In the genomic region with DNA sequence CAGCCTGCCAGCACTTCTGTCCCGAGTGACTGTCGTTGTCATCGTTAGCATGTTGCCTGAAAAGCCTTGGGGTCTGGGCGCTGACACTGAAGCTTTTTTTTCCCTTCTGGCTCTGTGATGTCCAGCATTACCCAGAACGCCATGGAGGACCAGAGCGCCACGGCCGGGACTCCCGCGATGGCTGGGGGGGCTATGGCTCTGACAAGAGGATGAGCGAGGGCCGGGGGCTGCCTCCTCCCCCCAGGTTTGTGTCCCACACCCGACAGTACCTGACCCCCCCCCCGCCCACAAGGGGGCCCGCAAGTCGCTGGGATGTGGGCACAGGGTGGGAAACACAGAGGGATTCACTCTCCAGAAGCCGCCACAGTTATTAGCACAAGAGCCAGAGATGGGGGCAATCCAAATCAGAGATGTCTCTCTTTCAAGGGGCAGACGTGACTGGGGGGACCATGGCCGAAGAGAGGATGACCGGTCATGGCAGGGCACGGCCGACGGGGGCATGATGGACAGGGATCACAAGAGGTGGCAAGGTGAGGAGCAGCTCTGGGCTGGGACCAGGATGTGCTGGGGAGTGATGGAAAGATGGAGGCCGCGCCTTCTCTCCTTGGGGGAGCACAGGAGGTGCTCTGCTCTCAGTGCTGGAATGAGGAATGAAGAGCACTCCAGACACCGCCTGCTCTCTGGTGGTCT, we compare ENCODE assay signal across 21 cellular contexts. TPM values are rescaled to one million over a fixed set of nuclear protein-coding genes. Genes with fewer than 3 reads are reported as not detected.
DNase-seq lines count a peak whose midpoint lies in the region; ATAC-seq, FAIRE-seq and TF ChIP-seq lines count a peak whose summit lies in the region.
"Had no signal": no experiment of that assay in that cellular context is flagged by ENCODE, and none has a peak within 500 bp of the region (broad histone marks: within the 10 kb centered on the region; RNA-seq: fewer than 3 reads in every experiment).

No MANE protein-coding gene starts in this region.

- no peaks in the 10 kb centered on the region for H3K9me3 Mint-ChIP-seq in activated T-cell treated with anti-CD3 and anti-CD28 coated beads, Interleukin-2, amount 50 U/mL, for 24 hours
- H3K9me3 Mint-ChIP-seq: brain, IgD-negative memory B cell had no signal

- no peak overlapping the region for H4K8ac ChIP-seq in trophoblast cell (ENCODE audit: low read depth, low read length)

- H2BK5ac ChIP-seq in trophoblast cell (ENCODE audit: low read depth, low read length, poor library complexity) = no peak overlapping the region

- H3K4me1 ChIP-seq in NT2/D1 (ENCODE audit: insufficient read depth, insufficient read length) (peaks cover 15% of the 10 kb centered on the region), kidney (ENCODE audit: control insufficient read depth in 1 of 2, insufficient read depth in 1 of 2, low read depth in 1 of 2, low read length in 2 of 2) (peaks cover 6% of the 10 kb centered on the region in 2 donors), trophoblast cell (ENCODE audit: control insufficient read depth in 1 of 2, insufficient read depth in 2 of 2, low read length in 2 of 2) (peaks cover 10 to 11% of the 10 kb centered on the region in 2 experiments)
- H3K4me1 ChIP-seq: SJSA1, tibial artery had no signal

- H3K9me3 ChIP-seq in NT2/D1 (ENCODE audit: insufficient read depth, low read length) (no peaks in the 10 kb centered on the region), kidney (ENCODE audit: control insufficient read depth in 1 of 2, low read length in 2 of 2) (no peaks in the 10 kb centered on the region), trophoblast cell (ENCODE audit: insufficient read depth, low read depth, low read length) (no peaks in the 10 kb centered on the region)
- H3K9me3 ChIP-seq: SJSA1, tibial artery had no signal

- H2AFZ ChIP-seq in trophoblast cell (ENCODE audit: insufficient read depth, low read length, poor library complexity) = no peak overlapping the region
- H2AFZ ChIP-seq: GM23248 had no signal

- no peak overlapping the region for H3K4ac ChIP-seq in trophoblast cell (ENCODE audit: low read depth, low read length)

- TF ChIP-seq POLR2A in GM12892 (IDR thresholded peaks at IDR 0.05; ENCODE audit: low read depth, low read length) = no peak

- H3K27ac Mint-ChIP-seq in activated T-cell treated with anti-CD3 and anti-CD28 coated beads, Interleukin-2, amount 50 U/mL, for 24 hours = peak overlapping the region; percentile 6

- H4K91ac ChIP-seq in trophoblast cell (ENCODE audit: low read depth, low read length) = no peak overlapping the region

- no peaks in the 10 kb centered on the region for H3K27me3 ChIP-seq in NT2/D1 (ENCODE audit: insufficient read depth, insufficient read length)
- no peaks in the 10 kb centered on the region for H3K27me3 ChIP-seq in trophoblast cell (ENCODE audit: insufficient read depth, low read length)
- H3K27me3 ChIP-seq: SJSA1, tibial artery had no signal

- no peak overlapping the region for H3K4me2 ChIP-seq in trophoblast cell (ENCODE audit: low read length)

- WGBS in trophoblast cell (ENCODE audit: extremely low coverage, insufficient coverage, insufficient read length) = no CpG with 5 or more reads among the region's 26 CpGs

- no peak for DNase-seq in activated T-cell treated with anti-CD3 and anti-CD28 coated beads, Interleukin-2, amount 50 U/mL, for 24 hours
- DNase-seq in activated T-cell treated with anti-CD3 and anti-CD28 coated beads, Interleukin-2, amount 50 U/mL, for 48 hours = no peak
- DNase-seq in NT2/D1 (ENCODE audit: low read depth, low spot score) = no peak
- peak; percentile 68 for DNase-seq in kidney
- no peak for DNase-seq in trophoblast cell
- no peak for DNase-seq in islet precursor cell
- no peak for DNase-seq in GM12892 (ENCODE audit: insufficient read length)
- DNase-seq: 8988T; activated CD4-positive, alpha-beta T cell treated with anti-CD3 and anti-CD28 coated beads for 48 hours; activated CD8-positive, alpha-beta memory T cell treated with anti-CD3 and anti-CD28 coated beads, Interleukin-2, amount 10 ng/mL, durations not matched to agents 7 days and 5 days; AML-193; DND-41; GM23248; NCI-H1417; NCI-H446; stimulated activated naive CD4-positive, alpha-beta T cell treated with Interleukin-2 at 50 U/mL for 16 hours; tibial artery had no signal

- H3K4me1 Mint-ChIP-seq in activated T-cell treated with anti-CD3 and anti-CD28 coated beads, Interleukin-2, amount 50 U/mL, for 24 hours (ENCODE audit: low read depth) = peaks cover 9% of the 10 kb centered on the region
- H3K4me1 Mint-ChIP-seq: brain had no signal

- H3K18ac ChIP-seq in trophoblast cell (ENCODE audit: low read length) = no peak overlapping the region

- no peak overlapping the region for H3K23ac ChIP-seq in trophoblast cell (ENCODE audit: low read length)

- no peaks in the 10 kb centered on the region for H3K79me2 ChIP-seq in trophoblast cell (ENCODE audit: control insufficient read depth, insufficient read depth, low read length, poor library complexity)

- H3K4me3 ChIP-seq in NT2/D1 (ENCODE audit: insufficient read length, low read depth) (no peak overlapping the region), kidney (ENCODE audit: low read length in 2 of 2) (no peak overlapping the region), trophoblast cell (ENCODE audit: low read depth, low read length) (no peak overlapping the region)
- H3K4me3 ChIP-seq: GM23248, SJSA1, tibial artery had no signal

- no peak overlapping the region for H4K12ac ChIP-seq in trophoblast cell (ENCODE audit: low read depth, low read length)

- H3K36me3 ChIP-seq in NT2/D1 (ENCODE audit: insufficient read depth, insufficient read length, low read length) = peaks cover 93% of the 10 kb centered on the region
- peaks cover 48 to 67% of the 10 kb centered on the region in 2 donors for H3K36me3 ChIP-seq in kidney (ENCODE audit: control insufficient read depth in 1 of 2, insufficient read depth in 2 of 2, low read length in 2 of 2)
- H3K36me3 ChIP-seq in trophoblast cell (ENCODE audit: control insufficient read depth in 1 of 2, insufficient read depth in 2 of 2, low read length in 2 of 2) = peaks cover 71 to 78% of the 10 kb centered on the region in 2 experiments

- intact Hi-C loops in kidney (cut with DNase I) = no loop called here

- ATAC-seq in GM19035 (IDR thresholded peaks at IDR 0.05; ENCODE audit: unreplicated experiment) = no peak
- ATAC-seq: activated CD8-positive, alpha-beta memory T cell treated with anti-CD3 and anti-CD28 coated beads, Interleukin-2, amount 10 ng/mL, durations not matched to agents 7 days and 5 days had no signal

- H3K27me3 Mint-ChIP-seq in activated T-cell treated with anti-CD3 and anti-CD28 coated beads, Interleukin-2, amount 50 U/mL, for 24 hours = no peaks in the 10 kb centered on the region
- H3K27me3 Mint-ChIP-seq: activated CD8-positive, alpha-beta memory T cell treated with anti-CD3 and anti-CD28 coated beads, Interleukin-2, amount 10 ng/mL, durations not matched to agents 7 days and 5 days; IgD-negative memory B cell had no signal

- no peak for TF ChIP-seq CTCF in kidney (IDR thresholded peaks at IDR 0.05; ENCODE audit: borderline replicate concordance, extremely low read depth, insufficient read depth)

- peaks cover 95% of the 10 kb centered on the region for H3K36me3 Mint-ChIP-seq in activated T-cell treated with anti-CD3 and anti-CD28 coated beads, Interleukin-2, amount 50 U/mL, for 24 hours (ENCODE audit: low read depth)
- H3K36me3 Mint-ChIP-seq: IgD-negative memory B cell had no signal

- no peak overlapping the region for H3K14ac ChIP-seq in trophoblast cell (ENCODE audit: low read length)

- no peaks in the 10 kb centered on the region for H3K79me1 ChIP-seq in trophoblast cell (ENCODE audit: low read length)

- H2AK5ac ChIP-seq in trophoblast cell (ENCODE audit: low read length) = no peak overlapping the region

- H3K4me3 Mint-ChIP-seq in activated T-cell treated with anti-CD3 and anti-CD28 coated beads, Interleukin-2, amount 50 U/mL, for 24 hours = no peak overlapping the region
- H3K4me3 Mint-ChIP-seq: activated CD8-positive, alpha-beta memory T cell treated with anti-CD3 and anti-CD28 coated beads, Interleukin-2, amount 10 ng/mL, durations not matched to agents 7 days and 5 days; brain had no signal

- no peak overlapping the region for H3K27ac ChIP-seq in kidney (ENCODE audit: low read depth in 2 of 2, low read length in 2 of 2)
- peak overlapping the region; percentile 65 for H3K27ac ChIP-seq in trophoblast cell (ENCODE audit: low read depth, low read length)
- H3K27ac ChIP-seq: SJSA1, tibial artery had no signal

- no peak overlapping the region for H2BK120ac ChIP-seq in trophoblast cell (ENCODE audit: insufficient read depth, low read length, poor library complexity)

- H2BK12ac ChIP-seq in trophoblast cell (ENCODE audit: low read length) = no peak overlapping the region

- H3K9ac ChIP-seq in NT2/D1 (ENCODE audit: insufficient read length, low read depth) (peak overlapping the region; percentile 42), kidney (ENCODE audit: low read length in 2 of 2) (no peak overlapping the region), trophoblast cell (ENCODE audit: low read length) (no peak overlapping the region)

- FAIRE-seq in kidney (lab: Jason Lieb, UNC) (no peak), GM12892 (lab: Jason Lieb, UNC) (no peak)

RNA-seq across cellular contexts. Expression of a gene that starts 13.2 kb away (rescaled TPM):
- total RNA-seq in kidney = 74.6 TPM
- 244 TPM for polyA plus RNA-seq in kidney (ENCODE audit: insufficient read depth, low read depth, low replicate concordance)
- polyA plus RNA-seq in trophoblast cell (2013) = 31.3 and 32.4 TPM in 2 replicates
- polyA plus RNA-seq in GM12892 (2012; ENCODE audit: missing spikeins) = 37.6 TPM

RNA-seq across cellular contexts. Expression of a gene that starts 13.8 kb away (rescaled TPM):
- 7.8 TPM for total RNA-seq in kidney
- polyA plus RNA-seq in kidney (ENCODE audit: insufficient read depth, low read depth, low replicate concordance) = 29.9 TPM
- polyA plus RNA-seq in trophoblast cell (2013) = 8.4 and 8.7 TPM in 2 replicates
- 2.0 TPM for polyA plus RNA-seq in GM12892 (2012; ENCODE audit: missing spikeins)

RNA-seq across cellular contexts. Expression of a gene that starts 23.0 kb away (rescaled TPM):
- 564 TPM for total RNA-seq in kidney
- polyA plus RNA-seq in kidney (ENCODE audit: insufficient read depth, low read depth, low replicate concordance) = 1,593 TPM
- 1,527 and 1,530 TPM in 2 replicates for polyA plus RNA-seq in trophoblast cell (2013)
- polyA plus RNA-seq in GM12892 (2012; ENCODE audit: missing spikeins) = 2,487 TPM

RNA-seq across cellular contexts. Expression of a gene that starts 44.2 kb away (rescaled TPM):
- total RNA-seq in kidney = 88.6 TPM
- polyA plus RNA-seq in kidney (ENCODE audit: insufficient read depth, low read depth, low replicate concordance) = 35.0 TPM
- polyA plus RNA-seq in trophoblast cell (2013) = 75.5 and 76.6 TPM in 2 replicates
- polyA plus RNA-seq in GM12892 (2012; ENCODE audit: missing spikeins) = 48.3 TPM

RNA-seq across cellular contexts. Expression of a gene that starts 44.5 kb away (rescaled TPM):
- total RNA-seq in kidney = 113 TPM
- polyA plus RNA-seq in kidney (ENCODE audit: insufficient read depth, low read depth, low replicate concordance) = 67.1 TPM
- 31.8 and 32.5 TPM in 2 replicates for polyA plus RNA-seq in trophoblast cell (2013)
- polyA plus RNA-seq in GM12892 (2012; ENCODE audit: missing spikeins) = 37.7 TPM
